In genomic region chr9:33475357-33475756, GRCh38 we compare ENCODE assay signal across 31 cellular contexts. TPM values are rescaled to one million over a fixed set of nuclear protein-coding genes. Genes with fewer than 3 reads are reported as not detected.
DNase-seq lines count a peak whose midpoint lies in the region; ATAC-seq and TF ChIP-seq lines count a peak whose summit lies in the region.
"Had no signal": no experiment of that assay in that cellular context is flagged by ENCODE, and none has a peak within 500 bp of the region (broad histone marks: within the 10 kb centered on the region; RNA-seq: fewer than 3 reads in every experiment).

No MANE protein-coding gene starts in this region.

- H3K79me2 ChIP-seq in DND-41 (ENCODE audit: insufficient read depth, low read length), result peaks cover 34% of the 10 kb centered on the region

- DNase-seq in activated naive CD4-positive, alpha-beta T cell treated with anti-CD3 and anti-CD28 coated beads, Interleukin-2, amount 10 ng/mL, durations not matched to agents 7 days and 5 days, result no peak
- no peak for DNase-seq in activated naive CD4-positive, alpha-beta T cell (lab: John Stamatoyannopoulos, UW)
- no peak for DNase-seq in DND-41
- DNase-seq in spleen, result peak; percentile 19
- DNase-seq in NCI-H82 treated with DMSO at 0.1 percent for 48 hours (lab: John Stamatoyannopoulos, UW; ENCODE audit: unreplicated experiment), result no peak
- no peak for DNase-seq in NCI-H748 treated with DMSO at 0.1 percent for 48 hours (lab: John Stamatoyannopoulos, UW)
- no peak for DNase-seq in NCI-H1436 treated with DMSO at 0.1 percent for 48 hours (lab: John Stamatoyannopoulos, UW)
- DNase-seq: ACHN; activated CD4-positive, alpha-beta T cell treated with anti-CD3 and anti-CD28 coated beads, Interleukin-2, amount 50 U/mL, for 4 hours; activated CD8-positive, alpha-beta memory T cell treated with anti-CD3 and anti-CD28 coated beads, Interleukin-2, amount 50 U/mL, for 4 hours; activated effector memory CD4-positive, alpha-beta T cell treated with Interleukin-2 at 50 U/mL for 16 hours; BE2C; DMS153; heart right ventricle; KBM-7; NCI-H2029 treated with DMSO at 0.1 percent for 48 hours; NCI-H524 treated with DMSO at 0.1 percent for 48 hours; NK-92 treated with Interleukin-12 subunit alpha and Interleukin-12 subunit beta, amount 100 ng/mL, for 24 hours; stimulated activated naive CD4-positive, alpha-beta T cell treated with Interleukin-2 at 50 U/mL for 16 hours; T-helper 17 cell had no signal

- no peaks in the 10 kb centered on the region for H3K27me3 Mint-ChIP-seq in activated naive CD4-positive, alpha-beta T cell treated with anti-CD3 and anti-CD28 coated beads, Interleukin-2, amount 10 ng/mL, durations not matched to agents 7 days and 5 days
- H3K27me3 Mint-ChIP-seq in brain, result peaks cover 7% of the 10 kb centered on the region
- H3K27me3 Mint-ChIP-seq: T-helper 17 cell had no signal

- H3K36me3 Mint-ChIP-seq in activated naive CD4-positive, alpha-beta T cell treated with anti-CD3 and anti-CD28 coated beads, Interleukin-2, amount 10 ng/mL, durations not matched to agents 7 days and 5 days, result peaks cover 10% of the 10 kb centered on the region
- peaks cover 20% of the 10 kb centered on the region for H3K36me3 Mint-ChIP-seq in brain

- peak overlapping the region; percentile 21 for H3K4me3 Mint-ChIP-seq in activated naive CD4-positive, alpha-beta T cell treated with anti-CD3 and anti-CD28 coated beads, Interleukin-2, amount 10 ng/mL, durations not matched to agents 7 days and 5 days
- peak overlapping the region in 4 of 5 experiments; percentile 43 to 70 (median 64) for H3K4me3 Mint-ChIP-seq in brain

- H3K9me3 ChIP-seq in DND-41 (ENCODE audit: insufficient read depth, low read length, severe bottlenecking), result no peaks in the 10 kb centered on the region
- no peaks in the 10 kb centered on the region for H3K9me3 ChIP-seq in spleen
- H3K9me3 ChIP-seq: adrenal gland, BE2C, heart right ventricle, thoracic aorta, vagina had no signal

- WGBS in spleen, 5 donors, result 86 to 100% (median 91%) methylated on average over 1 of the region's 1 CpG

- H3K27ac ChIP-seq in DND-41 (ENCODE audit: low read length), result no peak overlapping the region
- no peak overlapping the region for H3K27ac ChIP-seq in spleen
- H3K27ac ChIP-seq: adrenal gland, SK-N-MC, thoracic aorta had no signal

- H3K27ac Mint-ChIP-seq in activated naive CD4-positive, alpha-beta T cell treated with anti-CD3 and anti-CD28 coated beads, Interleukin-2, amount 10 ng/mL, durations not matched to agents 7 days and 5 days, result no peak overlapping the region
- H3K27ac Mint-ChIP-seq in brain, result peak overlapping the region in 1 of 5 experiments; percentile 8

- CTCF ChIA-PET in activated naive CD4-positive, alpha-beta T cell treated with anti-CD3 and anti-CD28 coated beads, Interleukin-2, amount 10 ng/mL, durations not matched to agents 7 days and 5 days (lab: Charles Lee), result interaction anchor here (0.6 to 1.4 kb wide), 3 partner anchors 9 to 22 kb away, joined by 3 to 5 read pairs (median 4); no protein-coding TSS in a partner anchor

- H3K4me1 ChIP-seq in DND-41 (ENCODE audit: insufficient read depth, low read length) (peaks cover 30% of the 10 kb centered on the region), spleen (peaks cover 16 to 35% (median 25%) of the 10 kb centered on the region in 6 donors)
- H3K4me1 ChIP-seq: BE2C had no signal

- H3K4me1 Mint-ChIP-seq in activated naive CD4-positive, alpha-beta T cell treated with anti-CD3 and anti-CD28 coated beads, Interleukin-2, amount 10 ng/mL, durations not matched to agents 7 days and 5 days, result peaks cover 30% of the 10 kb centered on the region
- H3K4me1 Mint-ChIP-seq in brain, result peaks cover 26% of the 10 kb centered on the region

- intact Hi-C loops in spleen (cut with DNase I; ENCODE audit: low total_unique reads), result no loop called here

- no peak overlapping the region for H3K9ac ChIP-seq in DND-41 (ENCODE audit: low read depth, low read length)

- H3K9me3 Mint-ChIP-seq in activated naive CD4-positive, alpha-beta T cell treated with anti-CD3 and anti-CD28 coated beads, Interleukin-2, amount 10 ng/mL, durations not matched to agents 7 days and 5 days, result no peaks in the 10 kb centered on the region
- H3K9me3 Mint-ChIP-seq in brain, result no peaks in the 10 kb centered on the region

- no peak overlapping the region for H2AFZ ChIP-seq in DND-41 (ENCODE audit: low read depth, low read length)

- TF ChIP-seq CTCF in DND-41 (IDR thresholded peaks at IDR 0.05; ENCODE audit: borderline replicate concordance, extremely low read depth, low read length, poor library complexity, severe bottlenecking) (no peak), brain (conservative IDR thresholded peaks at IDR 0.05) (no peak), spleen (IDR thresholded peaks at IDR 0.05 in 8 of 11, conservative IDR thresholded peaks at IDR 0.05 in 3 of 11) (no peak)

- no peak for TF ChIP-seq POLR2A in spleen (IDR thresholded peaks at IDR 0.05)

- ATAC-seq in DND-41 (ENCODE audit: insufficient read depth, low read depth), result no peak
- ATAC-seq: heart right ventricle, left ventricle myocardium superior, T-helper 17 cell had no signal

- H3K4me2 ChIP-seq in DND-41 (ENCODE audit: insufficient read depth, low read length), result peak overlapping the region; percentile 36; the same call in 1 of the 2 replicates

- H3K4me3 ChIP-seq in DND-41 (ENCODE audit: low read depth in 1 of 2, low read length in 2 of 2) (no peak overlapping the region), spleen (no peak overlapping the region)

- H4K20me1 ChIP-seq in DND-41 (ENCODE audit: insufficient read depth, low read length), result 0 out of 2 replicates have a peak, but pooled peaks cover 4% of the 10 kb centered on the region

- H3K27me3 ChIP-seq in DND-41 (ENCODE audit: insufficient read depth, low read length, poor library complexity) (no peaks in the 10 kb centered on the region), spleen (replicated peaks in 1 of 7) (no peaks in the 10 kb centered on the region)
- H3K27me3 ChIP-seq: adrenal gland, BE2C, dorsolateral prefrontal cortex, heart right ventricle, vagina had no signal

- H3K36me3 ChIP-seq in DND-41 (ENCODE audit: insufficient read depth, low read length) (peaks cover 16% of the 10 kb centered on the region), spleen (peaks cover 0 to 28% (median 18%) of the 10 kb centered on the region in 6 donors)
- H3K36me3 ChIP-seq: thoracic aorta had no signal

RNA-seq across cellular contexts. Expression of gene NOL6, which starts 1.6 kb away (rescaled TPM):
- 21.8 TPM for polyA plus RNA-seq in brain (ENCODE audit: insufficient read depth, low read depth, low replicate concordance)
- 10 to 100 TPM; 20.7 to 48.1 (median 28.4) TPM for total RNA-seq in spleen
- 10 to 100 TPM; 20.0 to 28.4 (median 24.6) TPM for polyA plus RNA-seq in spleen

RNA-seq across cellular contexts. Expression of gene AQP3, which starts 28.0 kb away (rescaled TPM):
- polyA plus RNA-seq in brain (ENCODE audit: insufficient read depth, low read depth, low replicate concordance), result 0.90 TPM
- total RNA-seq in spleen, result 100 to 1,000 TPM in 5 of 7 donors, 10 to 100 TPM in 2; 44.2 to 251 (median 126) TPM
- 10 to 100 TPM in 1 of 3 donors, 1 to 10 TPM in 2; 5.0 to 51.4 (median 5.7) TPM for polyA plus RNA-seq in spleen
- total RNA-seq: frontal cortex had no signal

RNA-seq across cellular contexts. Expression of gene ANKRD18B, which starts 48.7 kb away (rescaled TPM):
- polyA plus RNA-seq in brain (ENCODE audit: insufficient read depth, low read depth, low replicate concordance) (0.53 TPM), spleen (under 1 TPM in 1 of 3 donors, not detected in 2; 0.02 TPM)
- total RNA-seq in spleen, result 1 to 10 TPM in 1 of 7 donors, not detected in 6; 1.7 TPM
- total RNA-seq: adrenal gland, frontal cortex, HT-29, mesenteric fat pad, omental fat pad, thoracic aorta had no signal
- polyA plus RNA-seq: adrenal gland had no signal
